Comparison of ENCODE assay signal across 1 cellular context in genomic region chr13:111139874-111140561, GRCh38.
TF ChIP-seq lines count a peak whose summit lies in the region.

No MANE protein-coding gene starts in this region.

TF ChIP-seq in neural cell, 6 proteins besides CTCF, POLR2A, EP300 and RAD21:
- no peak for TF ChIP-seq REST (IDR thresholded peaks at IDR 0.05; ENCODE audit: borderline replicate concordance)
- TF ChIP-seq TAF1 (IDR thresholded peaks at IDR 0.05; ENCODE audit: low read depth), result no peak
- TF ChIP-seq POLR2AphosphoS5 (IDR thresholded peaks at IDR 0.05), result peak; percentile 19
- TF ChIP-seq EZH2 (IDR thresholded peaks at IDR 0.05; ENCODE audit: borderline replicate concordance, insufficient read depth, low read length, poor library complexity, severe bottlenecking), result no peak
- TF ChIP-seq SMC3 (conservative IDR thresholded peaks at IDR 0.05; ENCODE audit: poor library complexity), result no peak
